ENCODE assay signal across 15 cellular contexts in genomic region chr6:84390334-84390733, GRCh38.
A peak's percentile ranks its signal among the peaks of the same experiment; 100 is the strongest.
DNase-seq lines count a peak whose midpoint lies in the region; FAIRE-seq and TF ChIP-seq lines count a peak whose summit lies in the region.
"Had no signal": no experiment of that assay in that cellular context is flagged by ENCODE, and none has a peak within 500 bp of the region (broad histone marks: within the 10 kb centered on the region; RNA-seq: fewer than 3 reads in every experiment).

No MANE protein-coding gene starts in this region.

- H3K9ac ChIP-seq in GM23248 (no peak overlapping the region), mesendoderm (ENCODE audit: low read length) (no peak overlapping the region)
- H3K9ac ChIP-seq: BLaER1 treated with 17β-estradiol and CSF1 and Interleukin-3, amounts not matched to agents 10 nM and 100 nM had no signal

- no peak overlapping the region for H3K56ac ChIP-seq in mesendoderm (ENCODE audit: low read length)

- no peak overlapping the region for H3K4me3 ChIP-seq in GM23248
- H3K4me3 ChIP-seq in mesendoderm (ENCODE audit: low read length) = no peak overlapping the region
- H3K4me3 ChIP-seq in coronary artery = no peak overlapping the region
- H3K4me3 ChIP-seq: BLaER1 treated with 17β-estradiol and CSF1 and Interleukin-3, amounts not matched to agents 10 nM and 100 nM; HAP-1 had no signal

- H2BK120ac ChIP-seq in mesendoderm (ENCODE audit: low read depth, low read length) = no peak overlapping the region

- WGBS in GM23248 (ENCODE audit: low coverage in 1 of 2, low lambda C conversion rate in 2 of 2, missing lambda C conversion rate in 2 of 2), 2 experiments = 45 to 55% methylated on average over 2 of the region's 2 CpGs
- WGBS in mesendoderm (ENCODE audit: extremely low coverage, insufficient coverage, low lambda C conversion rate) = no CpG with 5 or more reads among the region's 2 CpGs

- in situ Hi-C loops in GM23248 (cut with MboI) = no loop called here

- 0 out of 2 replicates have a peak, but pooled peaks cover 4% of the 10 kb centered on the region for H3K9me2 ChIP-seq in GM23248 (ENCODE audit: insufficient read depth)

- no peak for FAIRE-seq in GM12891 (lab: Jason Lieb, UNC)
- FAIRE-seq: HTR-8/SVneo had no signal

- H3K4me2 ChIP-seq in GM23248 (ENCODE audit: unreplicated experiment) (no peak overlapping the region), mesendoderm (ENCODE audit: low read length) (no peak overlapping the region)
- H3K4me2 ChIP-seq: BLaER1 treated with 17β-estradiol and CSF1 and Interleukin-3, amounts not matched to agents 10 nM and 100 nM had no signal

- H3K9me3 ChIP-seq in GM23248 (ENCODE audit: low read depth) = no peaks in the 10 kb centered on the region
- H3K9me3 ChIP-seq: HAP-1 had no signal

- no peaks in the 10 kb centered on the region for H3K4me1 ChIP-seq in GM23248 (ENCODE audit: insufficient read depth)
- H3K4me1 ChIP-seq in mesendoderm (ENCODE audit: control insufficient read depth, low read depth, low read length) = no peaks in the 10 kb centered on the region
- H3K4me1 ChIP-seq: HAP-1 had no signal

- no peak overlapping the region for H4K5ac ChIP-seq in mesendoderm (ENCODE audit: low read length)

- H3K79me1 ChIP-seq in mesendoderm (ENCODE audit: low read length) = no peaks in the 10 kb centered on the region

- TF ChIP-seq POLR2A in GM12891 (IDR thresholded peaks at IDR 0.05; ENCODE audit: low read depth, low read length) = no peak

- H3K27ac ChIP-seq in GM23248 (no peak overlapping the region), mesendoderm (ENCODE audit: low read depth, low read length) (no peak overlapping the region), coronary artery (no peak overlapping the region)
- H3K27ac ChIP-seq: BLaER1 treated with 17β-estradiol and CSF1 and Interleukin-3, amounts not matched to agents 10 nM and 100 nM had no signal

- no peak overlapping the region for H2BK15ac ChIP-seq in mesendoderm (replicated peaks; ENCODE audit: low read depth)

- H2AK5ac ChIP-seq in mesendoderm (ENCODE audit: low read length) = no peak overlapping the region

- no peak overlapping the region for H3K23ac ChIP-seq in mesendoderm (ENCODE audit: low read length)

- no peak overlapping the region for H2BK5ac ChIP-seq in mesendoderm (ENCODE audit: low read length)

- H4K8ac ChIP-seq in mesendoderm (ENCODE audit: low read depth, low read length) = no peak overlapping the region

- no peaks in the 10 kb centered on the region for H3K27me3 ChIP-seq in GM23248 (replicated peaks; ENCODE audit: insufficient read depth)
- H3K27me3 ChIP-seq in mesendoderm (ENCODE audit: insufficient read depth, low read length, poor library complexity) = no peaks in the 10 kb centered on the region
- H3K27me3 ChIP-seq: BLaER1 treated with 17β-estradiol and CSF1 and Interleukin-3, amounts not matched to agents 10 nM and 100 nM had no signal

- H3K18ac ChIP-seq in mesendoderm (ENCODE audit: low read length) = no peak overlapping the region

- H2AFZ ChIP-seq in GM23248 = no peak overlapping the region

- H3K4ac ChIP-seq in mesendoderm (ENCODE audit: low read depth, low read length) = no peak overlapping the region

- H3F3A ChIP-seq in GM23248 (ENCODE audit: insufficient read depth) = no peaks in the 10 kb centered on the region

- H3K36me3 ChIP-seq in GM23248 (ENCODE audit: low read depth) (no peaks in the 10 kb centered on the region), mesendoderm (ENCODE audit: control insufficient read depth, insufficient read depth, low read length) (no peaks in the 10 kb centered on the region)
- H3K36me3 ChIP-seq: BLaER1 treated with 17β-estradiol and CSF1 and Interleukin-3, amounts not matched to agents 10 nM and 100 nM; HAP-1 had no signal

- no peaks in the 10 kb centered on the region for H4K20me1 ChIP-seq in GM23248 (ENCODE audit: insufficient read depth)
- H4K20me1 ChIP-seq: BLaER1 treated with 17β-estradiol and CSF1 and Interleukin-3, amounts not matched to agents 10 nM and 100 nM had no signal

- no peaks in the 10 kb centered on the region for H3K79me2 ChIP-seq in GM23248 (ENCODE audit: insufficient read depth)
- H3K79me2 ChIP-seq in mesendoderm (ENCODE audit: control insufficient read depth, insufficient read depth, low read length) = no peaks in the 10 kb centered on the region

- TF ChIP-seq CTCF in coronary artery (IDR thresholded peaks at IDR 0.05) = no peak

- DNase-seq in GM23248 (peak; percentile 4), NCI-H69 (lab: John Stamatoyannopoulos, UW) (peak; percentile 56), brain pericyte (ENCODE audit: low read depth, low spot score) (peak; percentile 30), mesendoderm (peak; percentile 15), DMS153 (lab: John Stamatoyannopoulos, UW) (no peak), GM12891 (ENCODE audit: insufficient read length, low spot score) (no peak), coronary artery (ENCODE audit: low spot score) (no peak), inferior parietal cortex (ENCODE audit: extremely low spot score) (no peak)
- DNase-seq: Calu3; CD8-positive, alpha-beta T cell; GDM1; KBM-7 had no signal

TF ChIP-seq in GM12891, 5 proteins besides CTCF, POLR2A, EP300 and RAD21:
- TF ChIP-seq POU2F2 (IDR thresholded peaks at IDR 0.05; ENCODE audit: low read depth, low read length) = no peak
- TF ChIP-seq PAX5 (IDR thresholded peaks at IDR 0.05; ENCODE audit: insufficient read depth, low read length, severe bottlenecking) = no peak
- no peak for TF ChIP-seq SPI1 (IDR thresholded peaks at IDR 0.05; ENCODE audit: low read depth, low read length)
- TF ChIP-seq POLR2AphosphoS5 (IDR thresholded peaks at IDR 0.05; ENCODE audit: low read depth, low read length) = no peak
- TF ChIP-seq TAF1 (IDR thresholded peaks at IDR 0.05; ENCODE audit: low read depth, low read length) = no peak

Comparison
In these comparisons a context has a peak if more than half of its experiments do, and no peak if none do; other contexts are left out.
1. DNase-seq: peak in GM23248 (single experiment), NCI-H69 (single experiment), brain pericyte (single experiment) and mesendoderm (single experiment); none in DMS153 (single experiment), GM12891 (single experiment), coronary artery (single experiment) and inferior parietal cortex (single experiment).